1 cellular context compared by ENCODE assay signal in genomic region chr12:70590549-70591226, GRCh38.
TF ChIP-seq lines count a peak whose summit lies in the region.

No MANE protein-coding gene starts in this region.

TF ChIP-seq in K562, 482 proteins besides CTCF, POLR2A, EP300 and RAD21 (continued from another document and continues in another):
- TF ChIP-seq UBTF (IDR thresholded peaks at IDR 0.05; ENCODE audit: borderline replicate concordance in 1 of 2, low read depth in 2 of 2, low read length in 2 of 2) = no peak
- TF ChIP-seq, protein P1, sequence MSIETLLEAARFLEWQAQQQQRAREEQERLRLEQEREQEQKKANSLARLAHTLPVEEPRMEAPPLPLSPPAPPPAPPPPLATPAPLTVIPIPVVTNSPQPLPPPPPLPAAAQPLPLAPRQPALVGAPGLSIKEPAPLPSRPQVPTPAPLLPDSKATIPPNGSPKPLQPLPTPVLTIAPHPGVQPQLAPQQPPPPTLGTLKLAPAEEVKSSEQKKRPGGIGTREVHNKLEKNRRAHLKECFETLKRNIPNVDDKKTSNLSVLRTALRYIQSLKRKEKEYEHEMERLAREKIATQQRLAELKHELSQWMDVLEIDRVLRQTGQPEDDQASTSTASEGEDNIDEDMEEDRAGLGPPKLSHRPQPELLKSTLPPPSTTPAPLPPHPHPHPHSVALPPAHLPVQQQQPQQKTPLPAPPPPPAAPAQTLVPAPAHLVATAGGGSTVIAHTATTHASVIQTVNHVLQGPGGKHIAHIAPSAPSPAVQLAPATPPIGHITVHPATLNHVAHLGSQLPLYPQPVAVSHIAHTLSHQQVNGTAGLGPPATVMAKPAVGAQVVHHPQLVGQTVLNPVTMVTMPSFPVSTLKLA (conservative IDR thresholded peaks at IDR 0.05) = no peak
- no peak for TF ChIP-seq MBD2 (IDR thresholded peaks at IDR 0.05; ENCODE audit: borderline replicate concordance, low read depth)
- TF ChIP-seq, protein P2, sequence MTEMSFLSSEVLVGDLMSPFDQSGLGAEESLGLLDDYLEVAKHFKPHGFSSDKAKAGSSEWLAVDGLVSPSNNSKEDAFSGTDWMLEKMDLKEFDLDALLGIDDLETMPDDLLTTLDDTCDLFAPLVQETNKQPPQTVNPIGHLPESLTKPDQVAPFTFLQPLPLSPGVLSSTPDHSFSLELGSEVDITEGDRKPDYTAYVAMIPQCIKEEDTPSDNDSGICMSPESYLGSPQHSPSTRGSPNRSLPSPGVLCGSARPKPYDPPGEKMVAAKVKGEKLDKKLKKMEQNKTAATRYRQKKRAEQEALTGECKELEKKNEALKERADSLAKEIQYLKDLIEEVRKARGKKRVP (CRISPR knock-in tag; IDR thresholded peaks at IDR 0.05) = peak; percentile 80
- no peak for TF ChIP-seq CHCHD3 (CRISPR knock-in tag; IDR thresholded peaks at IDR 0.05)
- TF ChIP-seq, protein P3, sequence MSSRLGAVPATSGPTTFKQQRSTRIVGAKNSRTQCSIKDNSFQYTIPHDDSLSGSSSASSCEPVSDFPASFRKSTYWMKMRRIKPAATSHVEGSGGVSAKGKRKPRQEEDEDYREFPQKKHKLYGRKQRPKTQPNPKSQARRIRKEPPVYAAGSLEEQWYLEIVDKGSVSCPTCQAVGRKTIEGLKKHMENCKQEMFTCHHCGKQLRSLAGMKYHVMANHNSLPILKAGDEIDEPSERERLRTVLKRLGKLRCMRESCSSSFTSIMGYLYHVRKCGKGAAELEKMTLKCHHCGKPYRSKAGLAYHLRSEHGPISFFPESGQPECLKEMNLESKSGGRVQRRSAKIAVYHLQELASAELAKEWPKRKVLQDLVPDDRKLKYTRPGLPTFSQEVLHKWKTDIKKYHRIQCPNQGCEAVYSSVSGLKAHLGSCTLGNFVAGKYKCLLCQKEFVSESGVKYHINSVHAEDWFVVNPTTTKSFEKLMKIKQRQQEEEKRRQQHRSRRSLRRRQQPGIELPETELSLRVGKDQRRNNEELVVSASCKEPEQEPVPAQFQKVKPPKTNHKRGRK (tag; IDR thresholded peaks at IDR 0.05) = peak; percentile 22; the same call in 1 of the 2 replicates
- peak; percentile 69 for TF ChIP-seq MYC (IDR thresholded peaks at IDR 0.05; ENCODE audit: low read depth, low read length)
- TF ChIP-seq MYC (CRISPR knock-in tag; IDR thresholded peaks at IDR 0.05; ENCODE audit: borderline replicate concordance, low read depth) = no peak
- no peak for TF ChIP-seq RERE (CRISPR knock-in tag; IDR thresholded peaks at IDR 0.05; ENCODE audit: borderline replicate concordance)
- TF ChIP-seq THRAP3 (IDR thresholded peaks at IDR 0.05; ENCODE audit: borderline replicate concordance) = no peak
- peak; percentile 56 for TF ChIP-seq CXXC5 (CRISPR knock-in tag; IDR thresholded peaks at IDR 0.05)
- TF ChIP-seq MGA (IDR thresholded peaks at IDR 0.05) = peak; percentile 73
- TF ChIP-seq TARDBP (IDR thresholded peaks at IDR 0.05) = no peak
- 0 out of 2 replicates have a peak, but pooled peaks have one; percentile 20 for TF ChIP-seq JUND (IDR thresholded peaks at IDR 0.05; ENCODE audit: borderline replicate concordance, low read depth, low read length)
- TF ChIP-seq JUND (tag; IDR thresholded peaks at IDR 0.05; ENCODE audit: borderline replicate concordance, low read depth, low read length) = no peak
- no peak for TF ChIP-seq MECOM (CRISPR knock-in tag; IDR thresholded peaks at IDR 0.05)
- peak; percentile 70; the same call in 1 of the 2 replicates for TF ChIP-seq ZNF589 (CRISPR knock-in tag; IDR thresholded peaks at IDR 0.05; ENCODE audit: low read depth)
- TF ChIP-seq CEBPB (tag; IDR thresholded peaks at IDR 0.05) = peak; percentile 81
- peak; percentile 60; the same call in 1 of the 2 replicates for TF ChIP-seq ZNF766 (CRISPR knock-in tag; conservative IDR thresholded peaks at IDR 0.05)
- peak; percentile 58; the same call in 1 of the 2 replicates for TF ChIP-seq SMAD4 (CRISPR knock-in tag; conservative IDR thresholded peaks at IDR 0.05)
- TF ChIP-seq GABPA (tag; conservative IDR thresholded peaks at IDR 0.05; ENCODE audit: low read depth) = 0 out of 2 replicates have a peak, but pooled peaks have one; percentile 14
- no peak for TF ChIP-seq EHMT2 (IDR thresholded peaks at IDR 0.05)
- TF ChIP-seq ZNF586 (CRISPR knock-in tag; conservative IDR thresholded peaks at IDR 0.05) = no peak
- peak; percentile 86 for TF ChIP-seq ATF3 (IDR thresholded peaks at IDR 0.05)
- no peak for TF ChIP-seq ATF3 (CRISPR knock-in tag; conservative IDR thresholded peaks at IDR 0.05)
- peak; percentile 79; the same call in 1 of the 2 replicates for TF ChIP-seq DMBX1 (CRISPR knock-in tag; IDR thresholded peaks at IDR 0.05; ENCODE audit: borderline replicate concordance)
- peak; percentile 79 for TF ChIP-seq L3MBTL2 (IDR thresholded peaks at IDR 0.05)
- no peak for TF ChIP-seq RAD51 (IDR thresholded peaks at IDR 0.05; ENCODE audit: borderline replicate concordance, low read depth)
- TF ChIP-seq IRF9 (tag; IDR thresholded peaks at IDR 0.05) = peak; percentile 63; the same call in 1 of the 2 replicates
